In the genomic region with DNA sequence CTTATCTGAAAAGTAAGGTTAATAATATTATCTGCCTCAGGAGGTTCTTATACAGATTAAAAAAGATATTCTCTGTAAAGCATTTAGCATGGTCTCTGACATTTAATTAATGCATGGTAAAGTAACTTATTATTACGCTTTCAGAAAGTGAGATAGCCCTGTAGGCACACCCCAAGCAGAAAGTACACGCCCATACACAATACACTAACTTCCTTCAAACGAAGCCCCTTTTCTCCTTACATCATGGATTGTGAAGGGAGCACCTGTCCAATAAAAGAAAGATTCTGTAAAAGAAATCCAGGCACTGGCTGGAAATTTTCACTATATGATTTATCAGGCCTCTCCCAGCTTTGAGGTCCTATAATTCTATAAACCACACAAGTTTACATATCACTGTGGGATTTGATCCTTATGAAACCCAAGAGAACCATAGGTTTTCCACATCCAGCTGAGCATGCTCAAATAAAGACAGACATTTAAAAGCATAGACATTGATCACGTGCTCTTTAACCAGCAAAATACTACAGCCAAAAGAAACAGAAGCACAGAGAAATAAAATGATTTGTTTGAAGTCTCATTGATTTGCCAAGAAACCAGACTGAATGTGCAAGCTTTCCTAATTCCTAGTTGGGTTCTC, we compare ENCODE assay signal across 23 cellular contexts. TPM values are rescaled to one million over a fixed set of nuclear protein-coding genes. Genes with fewer than 3 reads are reported as not detected.
DNase-seq lines count a peak whose midpoint lies in the region; ATAC-seq, FAIRE-seq and TF ChIP-seq lines count a peak whose summit lies in the region.
"Had no signal": no experiment of that assay in that cellular context is flagged by ENCODE, and none has a peak within 500 bp of the region (broad histone marks: within the 10 kb centered on the region; RNA-seq: fewer than 3 reads in every experiment).

No MANE protein-coding gene starts in this region.

- H3K27me3 Mint-ChIP-seq in stimulated activated memory B cell treated with anti-CD40 and anti-IgM and Interleukin-4, amounts not matched to agents 10 μg/mL and 1 μg/mL and 100 μg/mL, for 72 hours = no peaks in the 10 kb centered on the region

- H4K20me1 ChIP-seq in HepG2 (ENCODE audit: insufficient read depth, low read length) (no peaks in the 10 kb centered on the region), OCI-LY3 (ENCODE audit: insufficient read depth, low read length) (no peaks in the 10 kb centered on the region; the same call in 1 of the 2 replicates)

- no peaks in the 10 kb centered on the region for H3K27me3 ChIP-seq in liver (ENCODE audit: control insufficient read depth in 4 of 4, insufficient read depth in 4 of 4, low read length in 3 of 4)
- H3K27me3 ChIP-seq in HepG2 (ENCODE audit: control insufficient read depth in 1 of 2, insufficient read depth in 2 of 2, low read length in 2 of 2) = no peaks in the 10 kb centered on the region
- no peaks in the 10 kb centered on the region for H3K27me3 ChIP-seq in OCI-LY3 (ENCODE audit: low read depth, low read length)
- H3K27me3 ChIP-seq in colonic mucosa = no peaks in the 10 kb centered on the region
- H3K27me3 ChIP-seq: body of pancreas, SJCRH30 had no signal

- WGBS in liver = 70% methylated on average over 4 of the region's 4 CpGs
- WGBS in HepG2 (ENCODE audit: low lambda C conversion rate) = 55% methylated on average over 4 of the region's 4 CpGs

- ATAC-seq in HepG2 = no peak
- ATAC-seq in stimulated activated memory B cell treated with anti-CD40 and anti-IgM and Interleukin-4, amounts not matched to agents 10 μg/mL and 1 μg/mL and 100 μg/mL, for 72 hours = no peak
- no peak for ATAC-seq in HG03342 (IDR thresholded peaks at IDR 0.05; ENCODE audit: unreplicated experiment)
- no peak for ATAC-seq in GM19035 (IDR thresholded peaks at IDR 0.05; ENCODE audit: unreplicated experiment)
- ATAC-seq in HG02610 (IDR thresholded peaks at IDR 0.05; ENCODE audit: unreplicated experiment) = no peak
- ATAC-seq: body of pancreas had no signal

- no peak for FAIRE-seq in HepG2 (lab: Jason Lieb, UNC)
- FAIRE-seq: G401.6 had no signal

- H3K27ac ChIP-seq in liver (ENCODE audit: low read depth in 1 of 2, low read length in 2 of 2) (peak overlapping the region; percentile 58 to 70), HepG2 (ENCODE audit: extremely low read length, insufficient read depth, low read length) (no peak overlapping the region), OCI-LY3 (ENCODE audit: low read length) (no peak overlapping the region), colonic mucosa (peak overlapping the region; percentile 7)
- H3K27ac ChIP-seq: body of pancreas, SJCRH30 had no signal

- TF ChIP-seq EP300 in HepG2 (IDR thresholded peaks at IDR 0.05; ENCODE audit: low read depth in 2 of 2, low read length in 2 of 2) (no peak), HepG2 (CRISPR knock-in tag; IDR thresholded peaks at IDR 0.05; ENCODE audit: borderline replicate concordance) (no peak)

- H3K9me3 Mint-ChIP-seq in stimulated activated memory B cell treated with anti-CD40 and anti-IgM and Interleukin-4, amounts not matched to agents 10 μg/mL and 1 μg/mL and 100 μg/mL, for 72 hours = no peaks in the 10 kb centered on the region
- H3K9me3 Mint-ChIP-seq: nephron progenitor cell had no signal

- H3K9me3 ChIP-seq in liver (ENCODE audit: control insufficient read depth in 4 of 4, low read length in 3 of 4) (no peaks in the 10 kb centered on the region), HepG2 (ENCODE audit: low read length) (no peaks in the 10 kb centered on the region), OCI-LY3 (ENCODE audit: insufficient read depth, low read length) (no peaks in the 10 kb centered on the region), colonic mucosa (no peaks in the 10 kb centered on the region)
- H3K9me3 ChIP-seq: BE2C, body of pancreas, SJCRH30 had no signal

- no peak overlapping the region for H3K4me3 Mint-ChIP-seq in stimulated activated memory B cell treated with anti-CD40 and anti-IgM and Interleukin-4, amounts not matched to agents 10 μg/mL and 1 μg/mL and 100 μg/mL, for 72 hours
- H3K4me3 Mint-ChIP-seq: nephron progenitor cell had no signal

- TF ChIP-seq POLR2A in HepG2 (IDR thresholded peaks at IDR 0.05; ENCODE audit: insufficient read depth in 1 of 2, low read depth in 2 of 2, low read length in 2 of 2) = no peak

- H3K4me1 ChIP-seq in liver (ENCODE audit: control insufficient read depth in 4 of 4, insufficient read depth in 4 of 4, low read length in 3 of 4) (peaks cover 5 to 45% (median 39%) of the 10 kb centered on the region in 4 donors), HepG2 (ENCODE audit: insufficient read depth, low read length) (peaks cover 26% of the 10 kb centered on the region), OCI-LY3 (ENCODE audit: low read length) (peaks cover 60% of the 10 kb centered on the region), colonic mucosa (peaks cover 5% of the 10 kb centered on the region)
- H3K4me1 ChIP-seq: BE2C had no signal

- TF ChIP-seq CTCF in liver (IDR thresholded peaks at IDR 0.05; ENCODE audit: low read depth, low read length, missing input control) = no peak
- no peak for TF ChIP-seq CTCF in HepG2 (CRISPR knock-in tag; IDR thresholded peaks at IDR 0.05)
- no peak for TF ChIP-seq CTCF in OCI-LY3 (IDR thresholded peaks at IDR 0.05; ENCODE audit: low read depth, low read length)
- no peak for TF ChIP-seq CTCF in colonic mucosa (IDR thresholded peaks at IDR 0.05)

- H3K4me2 ChIP-seq in HepG2 (ENCODE audit: low read depth, low read length) (no peak overlapping the region), OCI-LY3 (ENCODE audit: low read length) (peak overlapping the region; percentile 57)

- intact Hi-C loops in HepG2 (cut with micrococcal nuclease; ENCODE audit: unreplicated experiment) = no loop called here
- intact Hi-C loops in colonic mucosa (cut with DNase I) = no loop called here

- POLR2A ChIA-PET in HepG2 (lab: Yijun Ruan, JAX) = interaction anchor here (0.7 kb wide), 1 partner anchor 13 kb away, joined by 3 read pairs; no protein-coding TSS in a partner anchor

- BruUV-seq in HepG2 (replicated peaks; lab: Mats Ljungman, UMichigan) = no TSS peak

- CTCF ChIA-PET in HepG2 (lab: Yijun Ruan, JAX; ENCODE audit: low intra/inter-chr PET ratio, low total read pairs) = no interaction called here

- no peak overlapping the region for H2AFZ ChIP-seq in HepG2 (ENCODE audit: low read length)
- H2AFZ ChIP-seq in OCI-LY3 (ENCODE audit: low read depth, low read length) = no peak overlapping the region

- peak overlapping the region; percentile 84 for H3K27ac Mint-ChIP-seq in stimulated activated memory B cell treated with anti-CD40 and anti-IgM and Interleukin-4, amounts not matched to agents 10 μg/mL and 1 μg/mL and 100 μg/mL, for 72 hours
- H3K27ac Mint-ChIP-seq: nephron progenitor cell had no signal

- DNase-seq in HepG2 (ENCODE audit: low spot score) (no peak), colonic mucosa (no peak)
- DNase-seq: activated CD4-positive, CD25-positive, alpha-beta regulatory T cell treated with anti-CD3 and anti-CD28 coated beads, Interleukin-2, amount 50 U/mL, for 72 hours; activated naive CD4-positive, alpha-beta T cell; activated T-cell treated with anti-CD3 and anti-CD28 coated beads, Interleukin-2, amount 50 U/mL, for 1 hour; BE2C; body of pancreas; glutamatergic neuron; islet precursor cell; midbrain; NCI-H1694 treated with DMSO at 0.1 percent for 48 hours; nephron progenitor cell; SJCRH30; stimulated activated CD4-positive, alpha-beta T cell treated with anti-CD3 and anti-CD28 coated beads, Interleukin-2, amount 100 ng/mL, for 48 hours; T-helper 1 cell; trophoblast cell had no signal

- no peak for TF ChIP-seq RAD21 in liver (IDR thresholded peaks at IDR 0.05)
- no peak for TF ChIP-seq RAD21 in HepG2 (CRISPR knock-in tag; IDR thresholded peaks at IDR 0.05)

- peak overlapping the region in 1 of 2 donors; percentile 27 for H3K9ac ChIP-seq in liver (ENCODE audit: low read depth in 1 of 2, low read length in 2 of 2)
- no peak overlapping the region for H3K9ac ChIP-seq in HepG2 (ENCODE audit: insufficient read depth, low read depth, low read length)
- H3K9ac ChIP-seq in OCI-LY3 (ENCODE audit: low read length) = no peak overlapping the region
- H3K9ac ChIP-seq in colonic mucosa (ENCODE audit: low read depth in 2 of 2, low read length in 2 of 2) = no peak overlapping the region

- H3K4me3 ChIP-seq in liver (ENCODE audit: low read depth in 1 of 3, low read length in 3 of 3) (no peak overlapping the region), HepG2 (replicated peaks in 1 of 3; ENCODE audit: insufficient read depth in 1 of 3, low read depth in 2 of 3, low read length in 3 of 3) (no peak overlapping the region), OCI-LY3 (ENCODE audit: low read length) (0 out of 2 replicates have a peak overlapping the region, but pooled peaks have one; percentile 18), colonic mucosa (no peak overlapping the region)
- H3K4me3 ChIP-seq: body of pancreas, SJCRH30 had no signal

- H3K36me3 ChIP-seq in liver (ENCODE audit: control insufficient read depth in 4 of 4, insufficient read depth in 3 of 4, low read depth in 1 of 4, low read length in 3 of 4) (no peaks in the 10 kb centered on the region), HepG2 (replicated peaks in 1 of 2; ENCODE audit: control insufficient read depth in 1 of 2, insufficient read depth in 2 of 2, low read length in 2 of 2) (no peaks in the 10 kb centered on the region), OCI-LY3 (replicated peaks; ENCODE audit: low read depth, low read length) (no peaks in the 10 kb centered on the region), colonic mucosa (no peaks in the 10 kb centered on the region)
- H3K36me3 ChIP-seq: BE2C, SJCRH30 had no signal

- H3K36me3 Mint-ChIP-seq in stimulated activated memory B cell treated with anti-CD40 and anti-IgM and Interleukin-4, amounts not matched to agents 10 μg/mL and 1 μg/mL and 100 μg/mL, for 72 hours = peaks cover 7% of the 10 kb centered on the region

- peaks cover 59% of the 10 kb centered on the region for H3K4me1 Mint-ChIP-seq in stimulated activated memory B cell treated with anti-CD40 and anti-IgM and Interleukin-4, amounts not matched to agents 10 μg/mL and 1 μg/mL and 100 μg/mL, for 72 hours

- H3K79me2 ChIP-seq in HepG2 (ENCODE audit: insufficient read depth, low read length) (no peaks in the 10 kb centered on the region), OCI-LY3 (ENCODE audit: low read length) (peaks cover 12% of the 10 kb centered on the region; the same call in 1 of the 2 replicates)

- in situ Hi-C loops in HepG2 (cut with HindIII; ENCODE audit: extremely low pct_ligation_motif_present, low pct_unique_long_range_greater_than_20kb) = no loop called here

RNA-seq across cellular contexts. Expression of a gene that starts 14.1 kb away (rescaled TPM):
- total RNA-seq in liver (10 to 100 TPM; 27.3 to 36.4 TPM), HepG2 (2016; rRNA removed; fragmentation: Illumina TruSeq; extraction: Trizol) (24.3 and 30.0 TPM in 2 replicates), colonic mucosa (10 to 100 TPM; 13.0 to 23.5 TPM)
- polyA plus RNA-seq in liver (10 to 100 TPM; 24.5 to 30.7 TPM), HepG2 (2011; rRNA removed) (8.9 and 10.0 TPM in 2 replicates)
- total RNA-seq in HepG2 (2016; cell fraction: cytosol; rRNA removed; fragmentation: Illumina TruSeq; extraction: Trizol; ENCODE audit: low read depth) = 34.6 and 40.8 TPM in 2 replicates
- total RNA-seq in HepG2 (2016; cell fraction: insoluble cytoplasmic fraction; rRNA removed; fragmentation: Illumina TruSeq; extraction: Trizol) = 27.6 and 29.7 TPM in 2 replicates
- 42.6 and 43.8 TPM in 2 replicates for total RNA-seq in HepG2 (2016; cell fraction: membrane; rRNA removed; fragmentation: Illumina TruSeq; extraction: Trizol)
- total RNA-seq in HepG2 (2016; cell fraction: nucleus; rRNA removed; fragmentation: Illumina TruSeq; extraction: Trizol) = 41.0 and 41.5 TPM in 2 replicates
- 4.5 and 7.8 TPM in 2 replicates for polyA plus RNA-seq in HepG2 (2011; cell fraction: cytosol; rRNA removed)
- 4.7 and 5.3 TPM in 2 replicates for polyA plus RNA-seq in HepG2 (2011; cell fraction: nucleus; rRNA removed)
- polyA plus RNA-seq in HepG2 (2012) = 17.8 and 19.1 TPM in 2 replicates
- 0.48 and 0.52 TPM in 2 replicates for polyA plus RNA-seq in HepG2 (2016; cell fraction: cytosol; fragmentation: Illumina TruSeq; extraction: Trizol; ENCODE audit: low read depth)
- polyA plus RNA-seq in HepG2 (2016; cell fraction: insoluble cytoplasmic fraction; fragmentation: Illumina TruSeq; extraction: Trizol; ENCODE audit: low read depth) = 14.7 and 15.8 TPM in 2 replicates
- polyA plus RNA-seq in HepG2 (2016; cell fraction: membrane; fragmentation: Illumina TruSeq; extraction: Trizol; ENCODE audit: low read depth) = 3.1 and 3.3 TPM in 2 replicates
- 11.1 and 11.7 TPM in 2 replicates for polyA plus RNA-seq in HepG2 (2016; cell fraction: nucleus; fragmentation: Illumina TruSeq; extraction: Trizol; ENCODE audit: insufficient read depth, low read depth)
- polyA minus RNA-seq in HepG2 (2011; rRNA and poly(A)+ RNA removed; ENCODE audit: low replicate concordance) = 13.6 and 58.6 TPM in 2 replicates
- polyA minus RNA-seq in HepG2 (2011; cell fraction: cytosol; rRNA and poly(A)+ RNA removed) = 18.9 and 21.2 TPM in 2 replicates
- 45.3 and 61.3 TPM in 2 replicates for polyA minus RNA-seq in HepG2 (2011; cell fraction: nucleus; rRNA and poly(A)+ RNA removed)

Comparison
In these comparisons a context has a peak if more than half of its experiments do, and no peak if none do; other contexts are left out.
1. H3K27ac ChIP-seq: peak in liver (2 of 2) and colonic mucosa (single experiment); none in HepG2 (single experiment) and OCI-LY3 (single experiment).